1 cellular context compared by ENCODE assay signal in the genomic region with DNA sequence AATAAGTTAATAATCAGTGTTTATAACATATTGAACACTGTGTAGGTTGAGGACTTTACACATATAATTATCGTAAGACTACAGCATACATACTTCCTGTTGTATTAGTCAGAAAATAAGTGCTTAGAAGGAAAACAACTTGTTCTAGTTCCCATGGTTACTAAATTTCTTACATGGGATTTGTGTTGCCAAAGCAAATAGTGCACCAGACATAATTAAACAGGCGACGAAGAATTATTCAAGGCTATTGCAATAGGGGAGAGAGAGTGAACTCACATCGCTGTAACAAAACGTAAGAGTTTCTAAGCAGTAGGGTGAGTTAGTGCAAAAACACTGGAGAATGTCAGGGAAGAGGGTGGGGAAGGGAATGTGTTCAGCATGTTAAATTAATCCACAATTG.
TF ChIP-seq lines count a peak whose summit lies in the region.

No MANE protein-coding gene starts in this region.

TF ChIP-seq in GM23338, 12 proteins besides CTCF, POLR2A, EP300 and RAD21 (continued from another document):
- TF ChIP-seq REST (IDR thresholded peaks at IDR 0.05; ENCODE audit: unreplicated experiment) (no peak), EZH2phosphoT487 (IDR thresholded peaks at IDR 0.05; ENCODE audit: unreplicated experiment) (no peak), POLR2AphosphoS5 (IDR thresholded peaks at IDR 0.05; ENCODE audit: low read depth) (no peak), NANOG (IDR thresholded peaks at IDR 0.05; ENCODE audit: borderline replicate concordance) (no peak), CREB1 (CRISPR knock-in tag; IDR thresholded peaks at IDR 0.05; ENCODE audit: low read depth) (no peak), ZNF462 (CRISPR knock-in tag; IDR thresholded peaks at IDR 0.05) (no peak)
